In the genomic region with DNA sequence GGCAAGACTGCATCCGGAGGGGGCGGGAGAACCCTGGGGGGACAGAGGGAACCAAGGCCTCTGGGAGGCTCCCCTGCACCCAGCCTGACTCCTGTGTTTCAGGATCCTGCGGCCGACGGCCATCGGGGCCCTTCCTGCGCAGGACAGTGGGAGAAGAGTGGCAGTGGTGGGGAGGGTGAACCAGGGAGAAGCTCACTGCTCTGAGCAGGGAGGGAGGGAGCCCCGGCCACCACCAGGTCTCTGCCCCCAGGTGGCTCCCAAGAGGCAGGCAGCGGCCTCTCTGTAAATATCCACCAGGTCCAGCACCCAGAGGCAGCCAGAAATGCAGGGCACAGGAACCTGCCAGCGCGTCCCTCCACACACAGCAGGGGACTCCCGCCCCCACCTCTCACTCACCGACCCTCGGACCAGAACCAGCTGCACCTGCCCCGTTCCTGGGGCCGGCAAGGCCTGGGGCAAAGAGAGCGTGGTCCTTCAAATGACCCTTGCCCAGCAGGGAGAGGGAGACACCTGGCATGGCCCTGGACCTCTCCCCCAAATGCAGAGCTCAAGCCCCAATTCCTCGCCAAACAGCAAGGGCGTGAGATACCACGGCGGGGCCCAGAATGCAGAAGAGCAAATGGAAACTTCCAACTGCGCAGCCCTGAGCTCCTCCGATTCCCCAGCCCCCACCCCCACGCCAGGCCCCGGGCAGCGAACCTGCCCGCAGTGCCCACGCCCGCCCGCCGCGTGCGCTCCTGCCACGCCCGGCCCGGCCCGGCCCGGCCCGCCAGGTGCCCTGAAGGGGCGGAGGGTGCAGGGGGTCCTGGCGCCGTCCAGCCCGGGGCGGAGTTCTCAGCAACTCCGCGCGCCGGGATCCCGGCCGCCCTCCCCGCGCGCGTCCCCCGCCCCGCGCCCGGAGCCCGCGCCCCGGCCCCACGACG, we compare ENCODE assay signal across 8 cellular contexts. TPM values are rescaled to one million over a fixed set of nuclear protein-coding genes. Genes with fewer than 3 reads are reported as not detected.
DNase-seq lines count a peak whose midpoint lies in the region; ATAC-seq and TF ChIP-seq lines count a peak whose summit lies in the region.

No MANE protein-coding gene starts in this region.

- H3K9me3 Mint-ChIP-seq in brain, result peaks cover 0 to 2% (median 0%) of the 10 kb centered on the region in 5 experiments

- no peaks in the 10 kb centered on the region for H3K9me3 ChIP-seq in SK-N-SH

- H3K4me1 ChIP-seq in SK-N-SH (ENCODE audit: control insufficient read depth in 1 of 2, insufficient read depth in 2 of 2, low read depth in 1 of 2, low read length in 1 of 2), result peaks cover 0 to 3% of the 10 kb centered on the region in 2 experiments; a peak in 1 of 4 replicates

- peak; percentile 7 for TF ChIP-seq CTCF in GM10248 (IDR thresholded peaks at IDR 0.05; ENCODE audit: control extremely low read depth, extremely low read depth, low read depth, missing control alignments)
- TF ChIP-seq CTCF in SK-N-SH (IDR thresholded peaks at IDR 0.05), result no peak; the same call in 1 of the 2 replicates
- no peak for TF ChIP-seq CTCF in brain (conservative IDR thresholded peaks at IDR 0.05)

- no peaks in the 10 kb centered on the region for H3K36me3 ChIP-seq in SK-N-SH (replicated peaks in 1 of 2; ENCODE audit: control insufficient read depth in 1 of 2, insufficient read depth in 2 of 2, low read length in 1 of 2)

- ATAC-seq in left lobe of liver (peak; percentile 82), HG02884 (IDR thresholded peaks at IDR 0.05; ENCODE audit: unreplicated experiment) (no peak), GM18520 (IDR thresholded peaks at IDR 0.05; ENCODE audit: unreplicated experiment) (no peak)

- 0% methylated on average over 7 of the region's 63 CpGs for WGBS in SK-N-SH (ENCODE audit: low lambda C conversion rate)

- no peaks in the 10 kb centered on the region for H3F3A ChIP-seq in SK-N-SH (replicated peaks; ENCODE audit: insufficient read depth)

- no peaks in the 10 kb centered on the region for H3K36me3 Mint-ChIP-seq in brain

- peak overlapping the region in 1 of 2 experiments; percentile 9; a peak in 2 of 4 replicates for H3K4me3 ChIP-seq in SK-N-SH (ENCODE audit: low read depth in 2 of 2, low read length in 1 of 2)

- H3K9ac ChIP-seq in SK-N-SH, result no peak overlapping the region

- CTCF ChIA-PET in GM10248 (lab: Yijun Ruan, JAX) (no interaction called here), SK-N-SH (lab: Yijun Ruan, JAX) (interaction anchor here (0.6 to 1.4 kb wide), 11 partner anchors 8 to 127 kb away, joined by 3 to 8 read pairs (median 3); no protein-coding TSS in a partner anchor)

- H2AFZ ChIP-seq in SK-N-SH (ENCODE audit: low read depth), result no peak overlapping the region

- peaks cover 3% of the 10 kb centered on the region; the same call in 1 of the 2 replicates for H4K20me1 ChIP-seq in SK-N-SH (ENCODE audit: insufficient read depth)

- H3K9me2 ChIP-seq in SK-N-SH, result no peaks in the 10 kb centered on the region

- peak overlapping the region in 1 of 5 experiments; percentile 19 for H3K27ac Mint-ChIP-seq in brain

- peaks cover 32% of the 10 kb centered on the region for H3K4me1 Mint-ChIP-seq in brain

- POLR2A ChIA-PET in GM10248 (lab: Yijun Ruan, JAX), result no interaction called here
- POLR2A ChIA-PET in SK-N-SH (lab: Yijun Ruan, JAX), result no interaction called here

- H3K27me3 ChIP-seq in SK-N-SH (ENCODE audit: insufficient read depth), result peaks cover 48% of the 10 kb centered on the region

- DNase-seq in GM10248 (ENCODE audit: extremely low spot score) (peak; percentile 30), SK-N-SH (peak; percentile 83), left lobe of liver (ENCODE audit: low spot score) (peak; percentile 49), superior temporal gyrus (ENCODE audit: extremely low spot score) (peak; percentile 21), SIG-M5 (lab: John Stamatoyannopoulos, UW) (no peak)

- H3K4me2 ChIP-seq in SK-N-SH, result no peak overlapping the region

- H3K27ac ChIP-seq in SK-N-SH (ENCODE audit: low read depth in 2 of 2, low read length in 1 of 2), result no peak overlapping the region

- H3K79me2 ChIP-seq in SK-N-SH (ENCODE audit: insufficient read depth), result no peaks in the 10 kb centered on the region

- peak overlapping the region; percentile 73 to 80 (median 79) for H3K4me3 Mint-ChIP-seq in brain

- peak; percentile 19; the same call in 1 of the 2 replicates for TF ChIP-seq RAD21 in SK-N-SH (IDR thresholded peaks at IDR 0.05; ENCODE audit: low read length)

- H3K27me3 Mint-ChIP-seq in brain, result peaks cover 60% of the 10 kb centered on the region

- no peak for TF ChIP-seq EP300 in SK-N-SH (IDR thresholded peaks at IDR 0.05; ENCODE audit: borderline replicate concordance in 1 of 2, low read depth in 1 of 2, low read length in 1 of 2)

TF ChIP-seq in SK-N-SH, 30 proteins besides CTCF, POLR2A, EP300 and RAD21:
- TF ChIP-seq FOXM1 (IDR thresholded peaks at IDR 0.05; ENCODE audit: low read depth), result no peak
- TF ChIP-seq GABPA (IDR thresholded peaks at IDR 0.05; ENCODE audit: low read depth), result no peak

RNA-seq across cellular contexts. Expression of gene RASGEF1A, which starts 0.8 kb away (rescaled TPM):
- polyA plus RNA-seq in SK-N-SH (2012; rRNA removed), result not detected in 2 replicates
- 0.01 TPM in 1 of 2 replicates, not detected in the other for polyA plus RNA-seq in SK-N-SH (2012; cell fraction: cytosol; rRNA removed)
- not detected in 2 replicates for polyA plus RNA-seq in SK-N-SH (2012; cell fraction: nucleus; rRNA removed)
- 3.2 TPM for polyA plus RNA-seq in brain (ENCODE audit: insufficient read depth, low read depth, low replicate concordance)
- 0.13 TPM for total RNA-seq in left lobe of liver
